19 cellular contexts compared by ENCODE assay signal in genomic region chr6:114619621-114620020, GRCh38.
DNase-seq lines count a peak whose midpoint lies in the region; ATAC-seq and TF ChIP-seq lines count a peak whose summit lies in the region.
"Had no signal": no experiment of that assay in that cellular context is flagged by ENCODE, and none has a peak within 500 bp of the region (broad histone marks: within the 10 kb centered on the region; RNA-seq: fewer than 3 reads in every experiment).

No MANE protein-coding gene starts in this region.

- peak; percentile 63 for DNase-seq in NCI-H226
- DNase-seq in chondrocyte (ENCODE audit: low spot score): no peak
- no peak for DNase-seq in right atrium auricular region (ENCODE audit: low spot score)
- DNase-seq in foreskin fibroblast: no peak
- DNase-seq: 8988T; ACHN; BE2C; C1 segment of cervical spinal cord; CD4-positive, alpha-beta memory T cell; CD4-positive, CD25-positive, alpha-beta regulatory T cell; CD8-positive, alpha-beta memory T cell; COR-L47; DMS 273 treated with DMSO at 0.1 percent for 48 hours; DMS79 treated with DMSO at 0.1 percent for 48 hours; GF-D8 had no signal

- H3K4me3 ChIP-seq in skeletal muscle satellite cell (ENCODE audit: low read length) (no peak overlapping the region), right atrium auricular region (no peak overlapping the region), foreskin fibroblast (ENCODE audit: low read depth in 1 of 2, low read length in 2 of 2) (no peak overlapping the region)
- H3K4me3 ChIP-seq: BLaER1 had no signal

- no peak overlapping the region for H3K4me3 Mint-ChIP-seq in chondrocyte (ENCODE audit: unreplicated experiment)
- H3K4me3 Mint-ChIP-seq: CD14-positive monocyte; CD4-positive, alpha-beta memory T cell; CD4-positive, CD25-positive, alpha-beta regulatory T cell; CD8-positive, alpha-beta memory T cell had no signal

- no peak for TF ChIP-seq CTCF in chondrocyte (IDR thresholded peaks at IDR 0.05)
- no peak for TF ChIP-seq CTCF in right atrium auricular region (IDR thresholded peaks at IDR 0.05)
- TF ChIP-seq CTCF in foreskin fibroblast (IDR thresholded peaks at IDR 0.05; ENCODE audit: low read depth, low read length): no peak

- H3K36me3 ChIP-seq in skeletal muscle satellite cell (ENCODE audit: insufficient read depth, low read length): no peaks in the 10 kb centered on the region
- H3K36me3 ChIP-seq in right atrium auricular region: no peaks in the 10 kb centered on the region
- H3K36me3 ChIP-seq: BE2C, BLaER1 had no signal

- no peaks in the 10 kb centered on the region for H3K27me3 Mint-ChIP-seq in chondrocyte (ENCODE audit: low read depth)
- H3K27me3 Mint-ChIP-seq: CD4-positive, alpha-beta memory T cell; CD4-positive, CD25-positive, alpha-beta regulatory T cell had no signal

- no peak for ATAC-seq in HG02870 (IDR thresholded peaks at IDR 0.05; ENCODE audit: unreplicated experiment)

- H3K9ac ChIP-seq in skeletal muscle satellite cell (ENCODE audit: low read depth, low read length): no peak overlapping the region
- H3K9ac ChIP-seq: BLaER1 had no signal

- H3K4me2 ChIP-seq in skeletal muscle satellite cell (ENCODE audit: low read length): peak overlapping the region; percentile 35
- H3K4me2 ChIP-seq: BLaER1 had no signal

- no peak overlapping the region for H3K27ac ChIP-seq in right atrium auricular region
- H3K27ac ChIP-seq: BLaER1 had no signal

- no peaks in the 10 kb centered on the region for H3K36me3 Mint-ChIP-seq in chondrocyte (ENCODE audit: low read depth)
- H3K36me3 Mint-ChIP-seq: CD14-positive monocyte; CD4-positive, alpha-beta memory T cell; CD4-positive, CD25-positive, alpha-beta regulatory T cell; CD8-positive, alpha-beta memory T cell had no signal

- H3K27ac Mint-ChIP-seq in chondrocyte (ENCODE audit: unreplicated experiment): peak overlapping the region; percentile 36
- H3K27ac Mint-ChIP-seq: CD14-positive monocyte; CD4-positive, alpha-beta memory T cell; CD4-positive, CD25-positive, alpha-beta regulatory T cell; CD8-positive, alpha-beta memory T cell had no signal

- peaks cover 5% of the 10 kb centered on the region for H3K4me1 ChIP-seq in skeletal muscle satellite cell (ENCODE audit: control insufficient read depth, insufficient read depth, low read length)
- H3K4me1 ChIP-seq in right atrium auricular region: no peaks in the 10 kb centered on the region
- H3K4me1 ChIP-seq: BE2C, BLaER1 had no signal

- H3K4me1 Mint-ChIP-seq in chondrocyte (ENCODE audit: low read depth): peaks cover 6% of the 10 kb centered on the region
- H3K4me1 Mint-ChIP-seq: CD14-positive monocyte; CD4-positive, alpha-beta memory T cell; CD4-positive, CD25-positive, alpha-beta regulatory T cell; CD8-positive, alpha-beta memory T cell had no signal

- peaks cover 5% of the 10 kb centered on the region for H3K9me3 Mint-ChIP-seq in chondrocyte (ENCODE audit: low read depth)

- H3K9me3 ChIP-seq in skeletal muscle satellite cell (replicated peaks; ENCODE audit: low read length) (no peaks in the 10 kb centered on the region), right atrium auricular region (no peaks in the 10 kb centered on the region)
- H3K9me3 ChIP-seq: BE2C, BLaER1 had no signal

- H3K27me3 ChIP-seq in skeletal muscle satellite cell (ENCODE audit: control insufficient read depth, insufficient read depth, low read length): no peaks in the 10 kb centered on the region
- H3K27me3 ChIP-seq in right atrium auricular region: no peaks in the 10 kb centered on the region
- H3K27me3 ChIP-seq: BE2C, BLaER1 had no signal
